In the genomic region with DNA sequence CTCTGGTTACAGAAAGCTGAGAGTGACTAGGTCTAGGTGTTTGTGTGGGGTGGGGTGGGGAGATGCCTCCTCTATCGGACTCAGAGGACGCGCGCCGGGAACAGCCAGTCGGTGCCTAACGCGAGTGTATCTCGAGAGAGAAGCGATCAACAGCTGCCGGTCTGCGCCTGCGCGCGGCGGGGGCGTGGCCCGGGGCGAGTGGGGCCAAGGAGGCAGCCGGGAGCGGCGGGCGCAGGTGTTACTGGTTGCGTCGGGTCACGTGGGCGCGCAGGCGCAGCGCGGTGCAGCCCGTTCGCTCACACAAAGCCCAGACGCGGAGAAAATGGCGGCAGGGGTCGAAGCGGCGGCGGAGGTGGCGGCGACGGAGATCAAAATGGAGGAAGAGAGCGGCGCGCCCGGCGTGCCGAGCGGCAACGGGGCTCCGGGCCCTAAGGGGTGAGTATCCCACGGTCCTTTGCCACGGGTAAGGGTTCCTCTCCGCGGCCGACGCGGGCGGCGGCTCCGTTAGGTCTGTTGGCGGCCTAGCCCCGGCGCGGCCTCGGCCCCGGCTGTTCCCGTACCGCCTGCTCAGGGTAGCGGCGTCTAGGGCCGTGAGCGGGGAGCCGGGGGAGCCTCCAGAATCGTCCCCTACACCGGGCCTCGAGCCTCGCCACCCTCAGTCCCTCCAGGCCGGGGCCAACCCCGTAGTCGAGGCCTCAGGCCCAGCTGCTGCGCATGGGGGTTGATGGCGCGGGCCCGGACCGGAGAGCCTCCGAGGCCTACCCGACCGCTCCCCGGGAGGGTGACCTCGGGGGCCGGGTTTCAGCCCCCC, we compare ENCODE assay signal across 1 cellular context.
TF ChIP-seq lines count a peak whose summit lies in the region.

A gene with protein sequence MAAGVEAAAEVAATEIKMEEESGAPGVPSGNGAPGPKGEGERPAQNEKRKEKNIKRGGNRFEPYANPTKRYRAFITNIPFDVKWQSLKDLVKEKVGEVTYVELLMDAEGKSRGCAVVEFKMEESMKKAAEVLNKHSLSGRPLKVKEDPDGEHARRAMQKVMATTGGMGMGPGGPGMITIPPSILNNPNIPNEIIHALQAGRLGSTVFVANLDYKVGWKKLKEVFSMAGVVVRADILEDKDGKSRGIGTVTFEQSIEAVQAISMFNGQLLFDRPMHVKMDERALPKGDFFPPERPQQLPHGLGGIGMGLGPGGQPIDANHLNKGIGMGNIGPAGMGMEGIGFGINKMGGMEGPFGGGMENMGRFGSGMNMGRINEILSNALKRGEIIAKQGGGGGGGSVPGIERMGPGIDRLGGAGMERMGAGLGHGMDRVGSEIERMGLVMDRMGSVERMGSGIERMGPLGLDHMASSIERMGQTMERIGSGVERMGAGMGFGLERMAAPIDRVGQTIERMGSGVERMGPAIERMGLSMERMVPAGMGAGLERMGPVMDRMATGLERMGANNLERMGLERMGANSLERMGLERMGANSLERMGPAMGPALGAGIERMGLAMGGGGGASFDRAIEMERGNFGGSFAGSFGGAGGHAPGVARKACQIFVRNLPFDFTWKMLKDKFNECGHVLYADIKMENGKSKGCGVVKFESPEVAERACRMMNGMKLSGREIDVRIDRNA (plus strand): TSS at position 299 of the 811 bp plus-strand sequence. CDS start 24 bp downstream, at position 323.

TF ChIP-seq in K562, 482 proteins besides CTCF, POLR2A, EP300 and RAD21 (continued from another document and continues in another):
- TF ChIP-seq, protein P1, sequence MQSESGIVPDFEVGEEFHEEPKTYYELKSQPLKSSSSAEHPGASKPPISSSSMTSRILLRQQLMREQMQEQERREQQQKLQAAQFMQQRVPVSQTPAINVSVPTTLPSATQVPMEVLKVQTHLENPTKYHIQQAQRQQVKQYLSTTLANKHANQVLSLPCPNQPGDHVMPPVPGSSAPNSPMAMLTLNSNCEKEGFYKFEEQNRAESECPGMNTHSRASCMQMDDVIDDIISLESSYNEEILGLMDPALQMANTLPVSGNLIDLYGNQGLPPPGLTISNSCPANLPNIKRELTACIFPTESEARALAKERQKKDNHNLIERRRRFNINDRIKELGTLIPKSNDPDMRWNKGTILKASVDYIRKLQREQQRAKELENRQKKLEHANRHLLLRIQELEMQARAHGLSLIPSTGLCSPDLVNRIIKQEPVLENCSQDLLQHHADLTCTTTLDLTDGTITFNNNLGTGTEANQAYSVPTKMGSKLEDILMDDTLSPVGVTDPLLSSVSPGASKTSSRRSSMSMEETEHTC (IDR thresholded peaks at IDR 0.05), result no peak
- no peak for TF ChIP-seq MXI1 (IDR thresholded peaks at IDR 0.05; ENCODE audit: low read depth, low read length)
- TF ChIP-seq FUS (optimal IDR thresholded peaks at IDR 0.05; ENCODE audit: low read depth, low read length), result no peak
- peak in 1 of 2 experiments; percentile 11; a peak in 1 of 4 replicates for TF ChIP-seq SRF (CRISPR knock-in tag; IDR thresholded peaks at IDR 0.05)
- peak in 1 of 2 experiments; percentile 64; a peak in 2 of 4 replicates for TF ChIP-seq FOXK2 (conservative IDR thresholded peaks at IDR 0.05 in 1 of 2, IDR thresholded peaks at IDR 0.05 in 1 of 2; ENCODE audit: low read depth in 2 of 2)
- TF ChIP-seq DIDO1 (tag; IDR thresholded peaks at IDR 0.05; ENCODE audit: low read depth), result no peak
- TF ChIP-seq, protein P2, sequence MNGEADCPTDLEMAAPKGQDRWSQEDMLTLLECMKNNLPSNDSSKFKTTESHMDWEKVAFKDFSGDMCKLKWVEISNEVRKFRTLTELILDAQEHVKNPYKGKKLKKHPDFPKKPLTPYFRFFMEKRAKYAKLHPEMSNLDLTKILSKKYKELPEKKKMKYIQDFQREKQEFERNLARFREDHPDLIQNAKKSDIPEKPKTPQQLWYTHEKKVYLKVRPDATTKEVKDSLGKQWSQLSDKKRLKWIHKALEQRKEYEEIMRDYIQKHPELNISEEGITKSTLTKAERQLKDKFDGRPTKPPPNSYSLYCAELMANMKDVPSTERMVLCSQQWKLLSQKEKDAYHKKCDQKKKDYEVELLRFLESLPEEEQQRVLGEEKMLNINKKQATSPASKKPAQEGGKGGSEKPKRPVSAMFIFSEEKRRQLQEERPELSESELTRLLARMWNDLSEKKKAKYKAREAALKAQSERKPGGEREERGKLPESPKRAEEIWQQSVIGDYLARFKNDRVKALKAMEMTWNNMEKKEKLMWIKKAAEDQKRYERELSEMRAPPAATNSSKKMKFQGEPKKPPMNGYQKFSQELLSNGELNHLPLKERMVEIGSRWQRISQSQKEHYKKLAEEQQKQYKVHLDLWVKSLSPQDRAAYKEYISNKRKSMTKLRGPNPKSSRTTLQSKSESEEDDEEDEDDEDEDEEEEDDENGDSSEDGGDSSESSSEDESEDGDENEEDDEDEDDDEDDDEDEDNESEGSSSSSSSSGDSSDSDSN (IDR thresholded peaks at IDR 0.05; ENCODE audit: borderline replicate concordance in 1 of 2, low read depth in 2 of 2, low read length in 2 of 2), result peak; percentile 62 to 63; a peak in 2 of 4 replicates
- TF ChIP-seq ZNF57 (CRISPR knock-in tag; IDR thresholded peaks at IDR 0.05), result no peak
- TF ChIP-seq, protein P3, sequence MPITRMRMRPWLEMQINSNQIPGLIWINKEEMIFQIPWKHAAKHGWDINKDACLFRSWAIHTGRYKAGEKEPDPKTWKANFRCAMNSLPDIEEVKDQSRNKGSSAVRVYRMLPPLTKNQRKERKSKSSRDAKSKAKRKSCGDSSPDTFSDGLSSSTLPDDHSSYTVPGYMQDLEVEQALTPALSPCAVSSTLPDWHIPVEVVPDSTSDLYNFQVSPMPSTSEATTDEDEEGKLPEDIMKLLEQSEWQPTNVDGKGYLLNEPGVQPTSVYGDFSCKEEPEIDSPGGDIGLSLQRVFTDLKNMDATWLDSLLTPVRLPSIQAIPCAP (CRISPR knock-in tag; IDR thresholded peaks at IDR 0.05; ENCODE audit: borderline replicate concordance), result 0 out of 2 replicates have a peak, but pooled peaks have one; percentile 60
- TF ChIP-seq MEF2D (tag; conservative IDR thresholded peaks at IDR 0.05; ENCODE audit: low read depth), result no peak
- no peak for TF ChIP-seq KLF16 (IDR thresholded peaks at IDR 0.05)
- TF ChIP-seq ZBTB8A (IDR thresholded peaks at IDR 0.05; ENCODE audit: partially characterized antibody), result no peak
- TF ChIP-seq CBX2 (IDR thresholded peaks at IDR 0.05; ENCODE audit: insufficient read depth, low read length, poor library complexity, severe bottlenecking), result no peak
- TF ChIP-seq, protein P4, sequence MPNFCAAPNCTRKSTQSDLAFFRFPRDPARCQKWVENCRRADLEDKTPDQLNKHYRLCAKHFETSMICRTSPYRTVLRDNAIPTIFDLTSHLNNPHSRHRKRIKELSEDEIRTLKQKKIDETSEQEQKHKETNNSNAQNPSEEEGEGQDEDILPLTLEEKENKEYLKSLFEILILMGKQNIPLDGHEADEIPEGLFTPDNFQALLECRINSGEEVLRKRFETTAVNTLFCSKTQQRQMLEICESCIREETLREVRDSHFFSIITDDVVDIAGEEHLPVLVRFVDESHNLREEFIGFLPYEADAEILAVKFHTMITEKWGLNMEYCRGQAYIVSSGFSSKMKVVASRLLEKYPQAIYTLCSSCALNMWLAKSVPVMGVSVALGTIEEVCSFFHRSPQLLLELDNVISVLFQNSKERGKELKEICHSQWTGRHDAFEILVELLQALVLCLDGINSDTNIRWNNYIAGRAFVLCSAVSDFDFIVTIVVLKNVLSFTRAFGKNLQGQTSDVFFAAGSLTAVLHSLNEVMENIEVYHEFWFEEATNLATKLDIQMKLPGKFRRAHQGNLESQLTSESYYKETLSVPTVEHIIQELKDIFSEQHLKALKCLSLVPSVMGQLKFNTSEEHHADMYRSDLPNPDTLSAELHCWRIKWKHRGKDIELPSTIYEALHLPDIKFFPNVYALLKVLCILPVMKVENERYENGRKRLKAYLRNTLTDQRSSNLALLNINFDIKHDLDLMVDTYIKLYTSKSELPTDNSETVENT (CRISPR knock-in tag; IDR thresholded peaks at IDR 0.05), result peak; percentile 87
- TF ChIP-seq, protein P5, sequence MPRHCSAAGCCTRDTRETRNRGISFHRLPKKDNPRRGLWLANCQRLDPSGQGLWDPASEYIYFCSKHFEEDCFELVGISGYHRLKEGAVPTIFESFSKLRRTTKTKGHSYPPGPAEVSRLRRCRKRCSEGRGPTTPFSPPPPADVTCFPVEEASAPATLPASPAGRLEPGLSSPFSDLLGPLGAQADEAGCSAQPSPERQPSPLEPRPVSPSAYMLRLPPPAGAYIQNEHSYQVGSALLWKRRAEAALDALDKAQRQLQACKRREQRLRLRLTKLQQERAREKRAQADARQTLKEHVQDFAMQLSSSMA (CRISPR knock-in tag; IDR thresholded peaks at IDR 0.05), result peak; percentile 60; the same call in 1 of the 2 replicates
- peak in 1 of 2 experiments; percentile 85; a peak in 2 of 4 replicates for TF ChIP-seq TEAD1 (CRISPR knock-in tag; IDR thresholded peaks at IDR 0.05)
- no peak for TF ChIP-seq HNRNPUL1 (IDR thresholded peaks at IDR 0.05; ENCODE audit: low read length)
- TF ChIP-seq RBM14 (IDR thresholded peaks at IDR 0.05; ENCODE audit: borderline replicate concordance, insufficient read depth, low read depth, low read length), result peak; percentile 93; the same call in 1 of the 2 replicates
- TF ChIP-seq, protein P6, sequence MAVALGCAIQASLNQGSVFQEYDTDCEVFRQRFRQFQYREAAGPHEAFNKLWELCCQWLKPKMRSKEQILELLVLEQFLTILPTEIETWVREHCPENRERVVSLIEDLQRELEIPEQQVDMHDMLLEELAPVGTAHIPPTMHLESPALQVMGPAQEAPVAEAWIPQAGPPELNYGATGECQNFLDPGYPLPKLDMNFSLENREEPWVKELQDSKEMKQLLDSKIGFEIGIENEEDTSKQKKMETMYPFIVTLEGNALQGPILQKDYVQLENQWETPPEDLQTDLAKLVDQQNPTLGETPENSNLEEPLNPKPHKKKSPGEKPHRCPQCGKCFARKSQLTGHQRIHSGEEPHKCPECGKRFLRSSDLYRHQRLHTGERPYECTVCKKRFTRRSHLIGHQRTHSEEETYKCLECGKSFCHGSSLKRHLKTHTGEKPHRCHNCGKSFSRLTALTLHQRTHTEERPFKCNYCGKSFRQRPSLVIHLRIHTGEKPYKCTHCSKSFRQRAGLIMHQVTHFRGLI (CRISPR knock-in tag; IDR thresholded peaks at IDR 0.05), result no peak
- no peak for TF ChIP-seq EZH2 (IDR thresholded peaks at IDR 0.05; ENCODE audit: borderline replicate concordance, low read depth, low read length)
- no peak for TF ChIP-seq PURB (CRISPR knock-in tag; IDR thresholded peaks at IDR 0.05; ENCODE audit: low read depth)
- TF ChIP-seq KAT8 (IDR thresholded peaks at IDR 0.05; ENCODE audit: low read depth), result peak; percentile 56; the same call in 1 of the 2 replicates
- TF ChIP-seq EHMT2 (IDR thresholded peaks at IDR 0.05), result no peak
- no peak for TF ChIP-seq ZKSCAN1 (IDR thresholded peaks at IDR 0.05; ENCODE audit: low read depth, low read length)
- TF ChIP-seq ETV6 (IDR thresholded peaks at IDR 0.05; ENCODE audit: borderline replicate concordance in 1 of 2, low read depth in 2 of 2, low read length in 1 of 2), result no peak
- TF ChIP-seq ETV6 (CRISPR knock-in tag; IDR thresholded peaks at IDR 0.05; ENCODE audit: borderline replicate concordance), result no peak
- TF ChIP-seq NR2C1 (IDR thresholded peaks at IDR 0.05), result no peak
- TF ChIP-seq NR2C1 (tag; IDR thresholded peaks at IDR 0.05), result no peak
- TF ChIP-seq RFX7 (CRISPR knock-in tag; IDR thresholded peaks at IDR 0.05), result no peak; the same call in 1 of the 2 replicates
- TF ChIP-seq SOX6 (IDR thresholded peaks at IDR 0.05), result no peak
- no peak for TF ChIP-seq ZNF551 (CRISPR knock-in tag; IDR thresholded peaks at IDR 0.05)
- no peak for TF ChIP-seq RBM39 (optimal IDR thresholded peaks at IDR 0.05; ENCODE audit: low read depth, low read length)
- TF ChIP-seq HMG20B (CRISPR knock-in tag; IDR thresholded peaks at IDR 0.05), result no peak
- TF ChIP-seq, protein P7, sequence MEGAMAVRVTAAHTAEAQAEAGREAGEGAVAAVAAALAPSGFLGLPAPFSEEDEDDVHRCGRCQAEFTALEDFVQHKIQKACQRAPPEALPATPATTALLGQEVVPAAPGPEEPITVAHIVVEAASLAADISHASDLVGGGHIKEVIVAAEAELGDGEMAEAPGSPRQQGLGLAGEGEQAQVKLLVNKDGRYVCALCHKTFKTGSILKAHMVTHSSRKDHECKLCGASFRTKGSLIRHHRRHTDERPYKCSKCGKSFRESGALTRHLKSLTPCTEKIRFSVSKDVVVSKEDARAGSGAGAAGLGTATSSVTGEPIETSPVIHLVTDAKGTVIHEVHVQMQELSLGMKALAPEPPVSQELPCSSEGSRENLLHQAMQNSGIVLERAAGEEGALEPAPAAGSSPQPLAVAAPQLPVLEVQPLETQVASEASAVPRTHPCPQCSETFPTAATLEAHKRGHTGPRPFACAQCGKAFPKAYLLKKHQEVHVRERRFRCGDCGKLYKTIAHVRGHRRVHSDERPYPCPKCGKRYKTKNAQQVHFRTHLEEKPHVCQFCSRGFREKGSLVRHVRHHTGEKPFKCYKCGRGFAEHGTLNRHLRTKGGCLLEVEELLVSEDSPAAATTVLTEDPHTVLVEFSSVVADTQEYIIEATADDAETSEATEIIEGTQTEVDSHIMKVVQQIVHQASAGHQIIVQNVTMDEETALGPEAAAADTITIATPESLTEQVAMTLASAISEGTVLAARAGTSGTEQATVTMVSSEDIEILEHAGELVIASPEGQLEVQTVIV (CRISPR knock-in tag; IDR thresholded peaks at IDR 0.05; ENCODE audit: borderline replicate concordance), result no peak
- peak; percentile 61 for TF ChIP-seq HCFC1 (IDR thresholded peaks at IDR 0.05; ENCODE audit: low read depth, low read length)
- TF ChIP-seq BRD9 (IDR thresholded peaks at IDR 0.05; ENCODE audit: low read depth, partially characterized antibody), result no peak
- no peak for TF ChIP-seq ZFP1 (CRISPR knock-in tag; IDR thresholded peaks at IDR 0.05)
- TF ChIP-seq, protein P8, sequence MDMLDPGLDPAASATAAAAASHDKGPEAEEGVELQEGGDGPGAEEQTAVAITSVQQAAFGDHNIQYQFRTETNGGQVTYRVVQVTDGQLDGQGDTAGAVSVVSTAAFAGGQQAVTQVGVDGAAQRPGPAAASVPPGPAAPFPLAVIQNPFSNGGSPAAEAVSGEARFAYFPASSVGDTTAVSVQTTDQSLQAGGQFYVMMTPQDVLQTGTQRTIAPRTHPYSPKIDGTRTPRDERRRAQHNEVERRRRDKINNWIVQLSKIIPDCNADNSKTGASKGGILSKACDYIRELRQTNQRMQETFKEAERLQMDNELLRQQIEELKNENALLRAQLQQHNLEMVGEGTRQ (CRISPR knock-in tag; IDR thresholded peaks at IDR 0.05), result peak; percentile 97
- no peak for TF ChIP-seq SP2 (IDR thresholded peaks at IDR 0.05; ENCODE audit: extremely low read depth, low read depth, low read length, poor library complexity, severe bottlenecking)
- peak; percentile 46 for TF ChIP-seq NEUROD1 (IDR thresholded peaks at IDR 0.05; ENCODE audit: borderline replicate concordance, low read depth, low read length, partially characterized antibody)
- no peak for TF ChIP-seq HDAC8 (tag; IDR thresholded peaks at IDR 0.05)
- TF ChIP-seq, protein P9, sequence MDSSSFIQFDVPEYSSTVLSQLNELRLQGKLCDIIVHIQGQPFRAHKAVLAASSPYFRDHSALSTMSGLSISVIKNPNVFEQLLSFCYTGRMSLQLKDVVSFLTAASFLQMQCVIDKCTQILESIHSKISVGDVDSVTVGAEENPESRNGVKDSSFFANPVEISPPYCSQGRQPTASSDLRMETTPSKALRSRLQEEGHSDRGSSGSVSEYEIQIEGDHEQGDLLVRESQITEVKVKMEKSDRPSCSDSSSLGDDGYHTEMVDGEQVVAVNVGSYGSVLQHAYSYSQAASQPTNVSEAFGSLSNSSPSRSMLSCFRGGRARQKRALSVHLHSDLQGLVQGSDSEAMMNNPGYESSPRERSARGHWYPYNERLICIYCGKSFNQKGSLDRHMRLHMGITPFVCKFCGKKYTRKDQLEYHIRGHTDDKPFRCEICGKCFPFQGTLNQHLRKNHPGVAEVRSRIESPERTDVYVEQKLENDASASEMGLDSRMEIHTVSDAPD (CRISPR knock-in tag; IDR thresholded peaks at IDR 0.05), result no peak
- TF ChIP-seq ZNF384 (IDR thresholded peaks at IDR 0.05; ENCODE audit: low read depth, low read length), result no peak
- 0 out of 2 replicates have a peak, but pooled peaks have one; percentile 33 for TF ChIP-seq NR2C2 (CRISPR knock-in tag; IDR thresholded peaks at IDR 0.05)
- TF ChIP-seq NR2C2 (tag; IDR thresholded peaks at IDR 0.05), result peak; percentile 81
